16 cellular contexts compared by ENCODE assay signal in the genomic region with DNA sequence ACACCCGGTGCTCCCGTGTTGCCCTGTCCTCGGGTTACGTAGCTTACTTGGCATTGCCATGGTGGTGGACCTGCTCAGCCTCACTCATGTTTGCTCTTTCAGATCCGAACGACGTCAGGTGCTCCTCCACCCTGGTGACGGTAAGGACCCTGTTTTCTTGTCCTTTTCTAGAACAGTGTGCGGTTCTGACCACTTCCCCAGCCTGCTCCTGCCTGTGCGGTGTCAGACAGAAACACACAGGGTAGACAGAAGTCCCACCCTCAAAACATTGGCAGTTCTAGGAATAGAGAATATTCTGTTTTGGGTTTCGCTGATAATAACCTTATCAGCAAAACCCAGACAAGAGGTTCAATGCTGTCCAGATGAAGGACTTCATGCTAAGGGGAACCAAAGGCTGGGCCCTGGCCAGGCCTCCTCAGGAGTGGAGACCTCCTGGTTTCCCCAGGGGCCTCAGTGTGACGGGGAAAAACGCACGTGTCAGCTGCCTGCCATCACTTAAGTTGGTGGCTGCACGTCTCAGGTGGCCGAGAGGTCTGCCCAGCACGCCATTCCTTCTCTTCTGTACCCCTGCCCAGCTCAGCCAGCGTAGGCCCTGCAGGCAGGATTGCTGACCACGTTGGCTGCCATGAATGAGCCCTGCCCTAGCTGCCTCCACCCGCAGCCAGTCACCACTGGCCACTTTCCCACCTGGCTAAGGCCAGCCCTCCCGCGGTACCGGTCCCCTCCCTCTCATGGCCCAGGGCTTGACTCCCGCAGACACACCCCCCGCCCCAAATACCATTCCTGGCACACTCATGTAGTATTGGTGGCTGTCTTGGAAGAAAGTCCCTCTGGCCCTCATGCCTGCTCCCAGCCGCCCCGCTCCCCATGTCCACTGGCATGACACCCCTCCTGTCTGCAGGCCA. TPM values are rescaled to one million over a fixed set of nuclear protein-coding genes. Genes with fewer than 3 reads are reported as not detected.
"Had no signal": no experiment of that assay in that cellular context is flagged by ENCODE, and none has a peak within 500 bp of the region (broad histone marks: within the 10 kb centered on the region; RNA-seq: fewer than 3 reads in every experiment).

No MANE protein-coding gene starts in this region.

- H3K4me3 Mint-ChIP-seq: activated CD8-positive, alpha-beta memory T cell treated with anti-CD3 and anti-CD28 coated beads, Interleukin-2, amount 10 ng/mL, durations not matched to agents 7 days and 5 days; activated naive CD8-positive, alpha-beta T cell; activated T-cell treated with anti-CD3 and anti-CD28 coated beads, Interleukin-2, amount 50 U/mL, for 24 hours; naive thymus-derived CD8-positive, alpha-beta T cell; T-cell had no signal

- H3K9me3 Mint-ChIP-seq: activated T-cell treated with anti-CD3 and anti-CD28 coated beads, Interleukin-2, amount 50 U/mL, for 24 hours; naive thymus-derived CD8-positive, alpha-beta T cell; T-cell had no signal

- DNase-seq: activated CD8-positive, alpha-beta memory T cell treated with anti-CD3 and anti-CD28 coated beads, Interleukin-2, amount 10 ng/mL, durations not matched to agents 7 days and 5 days; activated effector memory CD4-positive, alpha-beta T cell treated with Interleukin-2 at 50 U/mL for 16 hours; activated T-cell treated with anti-CD3 and anti-CD28 coated beads, Interleukin-2, amount 50 U/mL, for 24 hours; amygdala; brain microvascular endothelial cell; dermis blood vessel endothelial cell; hippocampal formation; kidney glomerular epithelial cell; nucleus accumbens; stimulated activated CD4-positive, alpha-beta T cell treated with anti-CD3 and anti-CD28 coated beads, Interleukin-4, amount 100 ng/mL, for 1 hour; stimulated activated CD8-positive, alpha-beta memory T cell treated with anti-CD3 and anti-CD28 coated beads, Interleukin-4, amount 100 ng/mL, for 48 hours; T-cell had no signal

- H3K27me3 ChIP-seq: brain microvascular endothelial cell had no signal

- H3K36me3 ChIP-seq: brain microvascular endothelial cell had no signal

- H3K27me3 Mint-ChIP-seq: activated CD8-positive, alpha-beta memory T cell treated with anti-CD3 and anti-CD28 coated beads, Interleukin-2, amount 10 ng/mL, durations not matched to agents 7 days and 5 days; activated naive CD8-positive, alpha-beta T cell; activated T-cell treated with anti-CD3 and anti-CD28 coated beads, Interleukin-2, amount 50 U/mL, for 24 hours; naive thymus-derived CD8-positive, alpha-beta T cell; progenitor cell of endocrine pancreas; T-cell had no signal

- ATAC-seq: activated CD8-positive, alpha-beta memory T cell treated with anti-CD3 and anti-CD28 coated beads, Interleukin-2, amount 10 ng/mL, durations not matched to agents 7 days and 5 days; naive thymus-derived CD8-positive, alpha-beta T cell; T-cell had no signal

- H3K27ac ChIP-seq: brain microvascular endothelial cell had no signal

- H3K27ac Mint-ChIP-seq: activated CD8-positive, alpha-beta memory T cell treated with anti-CD3 and anti-CD28 coated beads, Interleukin-2, amount 10 ng/mL, durations not matched to agents 7 days and 5 days; activated naive CD8-positive, alpha-beta T cell; activated T-cell treated with anti-CD3 and anti-CD28 coated beads, Interleukin-2, amount 50 U/mL, for 24 hours; progenitor cell of endocrine pancreas; T-cell had no signal

RNA-seq across cellular contexts. Expression of a gene that starts 51.2 kb away (rescaled TPM):
- total RNA-seq: activated CD8-positive, alpha-beta memory T cell treated with anti-CD3 and anti-CD28 coated beads, Interleukin-2, amount 10 ng/mL, durations not matched to agents 7 days and 5 days; dermis blood vessel endothelial cell; lung microvascular endothelial cell had no signal
